In the genomic region with DNA sequence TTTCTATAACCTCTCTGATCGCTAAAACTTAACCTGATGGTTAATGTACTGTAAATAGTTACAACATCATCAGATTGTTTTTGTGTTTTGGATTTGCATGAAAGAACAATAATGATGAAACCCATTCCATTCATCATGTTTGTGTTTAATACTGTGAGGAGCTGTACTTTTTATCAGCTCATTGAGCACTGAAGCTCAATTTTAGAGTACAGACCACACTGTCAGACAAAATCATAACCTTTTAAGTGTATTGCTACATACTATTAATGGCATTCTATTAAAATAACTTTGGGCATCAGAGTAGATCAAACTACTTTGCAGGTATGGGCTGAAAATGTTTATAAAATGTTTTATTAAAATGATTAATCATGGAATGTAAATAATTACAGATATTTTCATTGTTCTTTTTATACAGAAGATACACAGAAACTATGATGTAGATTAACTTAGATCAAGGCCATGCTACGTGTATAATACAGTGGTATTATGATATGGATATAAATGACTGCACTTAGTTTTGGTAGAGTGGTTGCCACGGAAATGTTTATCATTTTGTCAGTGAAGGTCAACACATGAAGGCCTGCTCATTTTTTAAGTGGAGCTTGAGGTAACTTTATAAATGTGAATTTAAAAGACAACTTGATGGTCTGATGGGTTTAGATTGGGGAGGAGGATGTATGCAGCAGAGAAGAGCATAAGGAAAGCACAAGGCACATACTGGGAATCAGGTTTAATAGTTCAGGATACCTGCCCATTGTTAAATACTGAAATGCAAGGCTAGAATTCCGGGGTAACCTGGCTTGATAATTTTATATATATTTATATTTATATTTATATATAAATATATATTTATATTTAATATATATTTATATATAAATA, we compare ENCODE assay signal across 12 cellular contexts. TPM values are rescaled to one million over a fixed set of nuclear protein-coding genes. Genes with fewer than 3 reads are reported as not detected.
DNase-seq lines count a peak whose midpoint lies in the region; ATAC-seq, FAIRE-seq and TF ChIP-seq lines count a peak whose summit lies in the region.
"Had no signal": no experiment of that assay in that cellular context is flagged by ENCODE, and none has a peak within 500 bp of the region (broad histone marks: within the 10 kb centered on the region; RNA-seq: fewer than 3 reads in every experiment).

No MANE protein-coding gene starts in this region.

- FAIRE-seq in RCC 7860 (lab: Jason Lieb, UNC): no peak

- DNase-seq in activated naive CD8-positive, alpha-beta T cell treated with anti-CD3 and anti-CD28 coated beads, Interleukin-2, amount 10 ng/mL, durations not matched to agents 7 days and 5 days: no peak
- DNase-seq in activated naive CD8-positive, alpha-beta T cell treated with anti-CD3 and anti-CD28 coated beads for 36 hours: no peak
- peak; percentile 57 for DNase-seq in NCI-H748 (lab: John Stamatoyannopoulos, UW; ENCODE audit: unreplicated experiment)
- DNase-seq in central memory CD8-positive, alpha-beta T cell (ENCODE audit: low spot score in 2 of 2): no peak
- DNase-seq in RCC 7860 (ENCODE audit: low spot score): no peak
- DNase-seq in CD14-positive monocyte (ENCODE audit: low spot score): no peak
- DNase-seq in GM20000 (ENCODE audit: low spot score): no peak
- DNase-seq: islet precursor cell, NCI-H1694, nephron progenitor cell had no signal

- no peaks in the 10 kb centered on the region for H3K9me3 Mint-ChIP-seq in activated naive CD8-positive, alpha-beta T cell treated with anti-CD3 and anti-CD28 coated beads, Interleukin-2, amount 10 ng/mL, durations not matched to agents 7 days and 5 days
- H3K9me3 Mint-ChIP-seq in activated naive CD8-positive, alpha-beta T cell treated with anti-CD3 and anti-CD28 coated beads for 36 hours: no peaks in the 10 kb centered on the region
- no peaks in the 10 kb centered on the region for H3K9me3 Mint-ChIP-seq in central memory CD8-positive, alpha-beta T cell
- no peaks in the 10 kb centered on the region for H3K9me3 Mint-ChIP-seq in CD14-positive monocyte
- H3K9me3 Mint-ChIP-seq: CD4-positive, CD25-positive, alpha-beta regulatory T cell; nephron progenitor cell had no signal

- no peaks in the 10 kb centered on the region for H3K36me3 Mint-ChIP-seq in activated naive CD8-positive, alpha-beta T cell treated with anti-CD3 and anti-CD28 coated beads, Interleukin-2, amount 10 ng/mL, durations not matched to agents 7 days and 5 days
- no peaks in the 10 kb centered on the region for H3K36me3 Mint-ChIP-seq in activated naive CD8-positive, alpha-beta T cell treated with anti-CD3 and anti-CD28 coated beads for 36 hours
- no peaks in the 10 kb centered on the region for H3K36me3 Mint-ChIP-seq in central memory CD8-positive, alpha-beta T cell (ENCODE audit: insufficient read depth)
- H3K36me3 Mint-ChIP-seq in CD14-positive monocyte: no peaks in the 10 kb centered on the region
- H3K36me3 Mint-ChIP-seq: CD4-positive, CD25-positive, alpha-beta regulatory T cell had no signal

- H3K27me3 Mint-ChIP-seq in activated naive CD8-positive, alpha-beta T cell treated with anti-CD3 and anti-CD28 coated beads, Interleukin-2, amount 10 ng/mL, durations not matched to agents 7 days and 5 days: peaks cover 2% of the 10 kb centered on the region
- no peaks in the 10 kb centered on the region for H3K27me3 Mint-ChIP-seq in activated naive CD8-positive, alpha-beta T cell treated with anti-CD3 and anti-CD28 coated beads for 36 hours
- no peaks in the 10 kb centered on the region for H3K27me3 Mint-ChIP-seq in central memory CD8-positive, alpha-beta T cell
- no peaks in the 10 kb centered on the region for H3K27me3 Mint-ChIP-seq in CD14-positive monocyte (ENCODE audit: low read depth in 3 of 3)

- POLR2A ChIA-PET in activated naive CD8-positive, alpha-beta T cell treated with anti-CD3 and anti-CD28 coated beads, Interleukin-2, amount 10 ng/mL, durations not matched to agents 7 days and 5 days (lab: Charles Lee): interaction anchor here (0.6 kb wide), 1 partner anchor 98 kb away, joined by 3 read pairs; no protein-coding TSS in a partner anchor

- no peaks in the 10 kb centered on the region for H3K4me1 Mint-ChIP-seq in activated naive CD8-positive, alpha-beta T cell treated with anti-CD3 and anti-CD28 coated beads, Interleukin-2, amount 10 ng/mL, durations not matched to agents 7 days and 5 days
- H3K4me1 Mint-ChIP-seq in activated naive CD8-positive, alpha-beta T cell treated with anti-CD3 and anti-CD28 coated beads for 36 hours: peaks cover 3% of the 10 kb centered on the region
- peaks cover 11% of the 10 kb centered on the region for H3K4me1 Mint-ChIP-seq in central memory CD8-positive, alpha-beta T cell
- no peaks in the 10 kb centered on the region for H3K4me1 Mint-ChIP-seq in CD14-positive monocyte
- H3K4me1 Mint-ChIP-seq: nephron progenitor cell had no signal

- intact Hi-C loops in CD14-positive monocyte (cut with micrococcal nuclease): no loop called here

- no peak overlapping the region for H3K4me3 Mint-ChIP-seq in activated naive CD8-positive, alpha-beta T cell treated with anti-CD3 and anti-CD28 coated beads, Interleukin-2, amount 10 ng/mL, durations not matched to agents 7 days and 5 days
- no peak overlapping the region for H3K4me3 Mint-ChIP-seq in activated naive CD8-positive, alpha-beta T cell treated with anti-CD3 and anti-CD28 coated beads for 36 hours
- no peak overlapping the region for H3K4me3 Mint-ChIP-seq in central memory CD8-positive, alpha-beta T cell
- no peak overlapping the region for H3K4me3 Mint-ChIP-seq in CD14-positive monocyte
- H3K4me3 Mint-ChIP-seq: nephron progenitor cell had no signal

- TF ChIP-seq CTCF in CD14-positive monocyte (IDR thresholded peaks at IDR 0.05): no peak
- TF ChIP-seq CTCF in GM20000 (IDR thresholded peaks at IDR 0.05; ENCODE audit: extremely low read depth, missing control alignments): no peak

- no peak overlapping the region for H3K27ac Mint-ChIP-seq in activated naive CD8-positive, alpha-beta T cell treated with anti-CD3 and anti-CD28 coated beads, Interleukin-2, amount 10 ng/mL, durations not matched to agents 7 days and 5 days
- no peak overlapping the region for H3K27ac Mint-ChIP-seq in activated naive CD8-positive, alpha-beta T cell treated with anti-CD3 and anti-CD28 coated beads for 36 hours
- H3K27ac Mint-ChIP-seq in central memory CD8-positive, alpha-beta T cell (ENCODE audit: low read depth): peak overlapping the region; percentile 42
- H3K27ac Mint-ChIP-seq in CD14-positive monocyte: peak overlapping the region in 1 of 7 donors; percentile 2
- H3K27ac Mint-ChIP-seq: nephron progenitor cell had no signal

- ATAC-seq in activated naive CD8-positive, alpha-beta T cell treated with anti-CD3 and anti-CD28 coated beads, Interleukin-2, amount 10 ng/mL, durations not matched to agents 7 days and 5 days (ENCODE audit: low read depth): peak; percentile 43
- ATAC-seq in central memory CD8-positive, alpha-beta T cell (replicated peaks; ENCODE audit: extremely low read depth, poor library complexity, severe bottlenecking): peak; percentile 50
- no peak for ATAC-seq in GM21723 (IDR thresholded peaks at IDR 0.05; ENCODE audit: unreplicated experiment)

RNA-seq across cellular contexts. Expression of gene BBS5, which starts 14.5 kb away (rescaled TPM):
- total RNA-seq in activated naive CD8-positive, alpha-beta T cell treated with anti-CD3 and anti-CD28 coated beads, Interleukin-2, amount 10 ng/mL, durations not matched to agents 7 days and 5 days: 1 to 10 TPM; 2.8 to 3.2 TPM
- 1 to 10 TPM; 3.5 to 5.0 TPM for total RNA-seq in activated naive CD8-positive, alpha-beta T cell treated with anti-CD3 and anti-CD28 coated beads for 36 hours
- under 1 TPM in 1 of 2 donors, not detected in 1; 0.04 TPM for polyA plus RNA-seq in CD14-positive monocyte

RNA-seq across cellular contexts. Expression of gene KLHL41, which starts 44.8 kb away (rescaled TPM):
- under 1 TPM in 1 of 2 experiments, not detected in 1; 0.17 TPM for total RNA-seq in activated naive CD8-positive, alpha-beta T cell treated with anti-CD3 and anti-CD28 coated beads, Interleukin-2, amount 10 ng/mL, durations not matched to agents 7 days and 5 days
- under 1 TPM; 0.14 to 0.20 TPM for total RNA-seq in activated naive CD8-positive, alpha-beta T cell treated with anti-CD3 and anti-CD28 coated beads for 36 hours
- not detected for polyA plus RNA-seq in CD14-positive monocyte
- total RNA-seq: CD4-positive, CD25-positive, alpha-beta regulatory T cell had no signal
